ENCODE assay signal across 8 cellular contexts in genomic region chr1:66446261-66447001, GRCh38.
DNase-seq lines count a peak whose midpoint lies in the region; ATAC-seq and TF ChIP-seq lines count a peak whose summit lies in the region.

No MANE protein-coding gene starts in this region.

- H3K9me3 Mint-ChIP-seq in activated CD8-positive, alpha-beta T cell treated with anti-CD3 and anti-CD28 coated beads, Interleukin-2, amount 10 ng/mL, durations not matched to agents 7 days and 5 days (ENCODE audit: insufficient read depth), result no peaks in the 10 kb centered on the region

- H3K27me3 Mint-ChIP-seq in activated CD8-positive, alpha-beta T cell treated with anti-CD3 and anti-CD28 coated beads, Interleukin-2, amount 10 ng/mL, durations not matched to agents 7 days and 5 days (ENCODE audit: low read depth), result peaks cover 11% of the 10 kb centered on the region

- no peak overlapping the region for H3K4me3 ChIP-seq in foreskin fibroblast (ENCODE audit: low read depth in 1 of 2, low read length in 2 of 2)

- peak; percentile 51 for ATAC-seq in GM19372 (IDR thresholded peaks at IDR 0.05; ENCODE audit: low read depth, unreplicated experiment)
- ATAC-seq in HG03354 (IDR thresholded peaks at IDR 0.05; ENCODE audit: poor library complexity, severe bottlenecking, unreplicated experiment), result peak; percentile 58
- ATAC-seq in activated CD8-positive, alpha-beta T cell treated with anti-CD3 and anti-CD28 coated beads, Interleukin-2, amount 10 ng/mL, durations not matched to agents 7 days and 5 days, result peak; percentile 66
- ATAC-seq in omental fat pad (ENCODE audit: low FRiP score), result peak; percentile 44

- H3K27ac Mint-ChIP-seq in activated CD8-positive, alpha-beta T cell treated with anti-CD3 and anti-CD28 coated beads, Interleukin-2, amount 10 ng/mL, durations not matched to agents 7 days and 5 days, result peak overlapping the region; percentile 96

- DNase-seq in DMS53 treated with DMSO at 0.1 percent for 48 hours (lab: John Stamatoyannopoulos, UW; ENCODE audit: unreplicated experiment) (peak; percentile 87), NCI-H446 treated with DMSO at 0.1 percent for 48 hours (lab: John Stamatoyannopoulos, UW) (peak; percentile 51), foreskin fibroblast (peak; percentile 50 to 84), omental fat pad (ENCODE audit: low spot score) (no peak), T-helper 9 cell (no peak)
- peak; percentile 67 for DNase-seq in activated CD8-positive, alpha-beta T cell treated with anti-CD3 and anti-CD28 coated beads, Interleukin-2, amount 10 ng/mL, durations not matched to agents 7 days and 5 days

- POLR2A ChIA-PET in activated CD8-positive, alpha-beta T cell treated with anti-CD3 and anti-CD28 coated beads, Interleukin-2, amount 10 ng/mL, durations not matched to agents 7 days and 5 days (lab: Charles Lee), result interaction anchor here (0.8 to 2.9 kb wide), 12 partner anchors 87 to 203 kb away, joined by 3 to 15 read pairs (median 6); no protein-coding TSS in a partner anchor

- H3K4me3 Mint-ChIP-seq in activated CD8-positive, alpha-beta T cell treated with anti-CD3 and anti-CD28 coated beads, Interleukin-2, amount 10 ng/mL, durations not matched to agents 7 days and 5 days, result peak overlapping the region; percentile 76

- H3K36me3 Mint-ChIP-seq in activated CD8-positive, alpha-beta T cell treated with anti-CD3 and anti-CD28 coated beads, Interleukin-2, amount 10 ng/mL, durations not matched to agents 7 days and 5 days (ENCODE audit: low read depth), result no peaks in the 10 kb centered on the region

- CTCF ChIA-PET in activated CD8-positive, alpha-beta T cell treated with anti-CD3 and anti-CD28 coated beads, Interleukin-2, amount 10 ng/mL, durations not matched to agents 7 days and 5 days (lab: Charles Lee), result interaction anchor here (0.6 to 11.3 kb wide), 67 partner anchors 8 to 1211 kb away, joined by 3 to 703 read pairs (median 6); no protein-coding TSS in a partner anchor

- H3K4me1 Mint-ChIP-seq in activated CD8-positive, alpha-beta T cell treated with anti-CD3 and anti-CD28 coated beads, Interleukin-2, amount 10 ng/mL, durations not matched to agents 7 days and 5 days (ENCODE audit: low read depth), result peaks cover 25% of the 10 kb centered on the region

- TF ChIP-seq CTCF in foreskin fibroblast (IDR thresholded peaks at IDR 0.05; ENCODE audit: low read depth, low read length), result peak; percentile 54
- peak in 2 of 3 donors; percentile 74 to 77 for TF ChIP-seq CTCF in omental fat pad (IDR thresholded peaks at IDR 0.05)

Comparison
In these comparisons a context has a peak if more than half of its experiments do, and no peak if none do; other contexts are left out.
1. DNase-seq: peak in DMS53 treated with DMSO at 0.1 percent for 48 hours (single experiment), NCI-H446 treated with DMSO at 0.1 percent for 48 hours (single experiment), activated CD8-positive, alpha-beta T cell treated with anti-CD3 and anti-CD28 coated beads, Interleukin-2, amount 10 ng/mL, durations not matched to agents 7 days and 5 days (single experiment) and foreskin fibroblast (2 of 2); none in omental fat pad (single experiment) and T-helper 9 cell (single experiment).
2. Peak in every context shown above with its lines, with median percentiles within 50 percentile points of each other: ATAC-seq.